9 cellular contexts compared by ENCODE assay signal in genomic region chr19:18098891-18099622, GRCh38. TPM values are rescaled to one million over a fixed set of nuclear protein-coding genes. Genes with fewer than 3 reads are reported as not detected.
A peak's percentile ranks its signal among the peaks of the same experiment; 100 is the strongest.
DNase-seq lines count a peak whose midpoint lies in the region; ATAC-seq, FAIRE-seq and TF ChIP-seq lines count a peak whose summit lies in the region.
"Had no signal": no experiment of that assay in that cellular context is flagged by ENCODE, and none has a peak within 500 bp of the region (broad histone marks: within the 10 kb centered on the region; RNA-seq: fewer than 3 reads in every experiment).

No MANE protein-coding gene starts in this region.

- no peak for TF ChIP-seq POLR2A in H54 (IDR thresholded peaks at IDR 0.05; ENCODE audit: low read depth, low read length)

- DNase-seq in CD1c-positive myeloid dendritic cell (ENCODE audit: extremely low spot score): peak; percentile 57
- DNase-seq in activated CD8-positive, alpha-beta memory T cell treated with anti-CD3 and anti-CD28 coated beads, Interleukin-2, amount 50 U/mL, for 48 hours: peak; percentile 68
- no peak for DNase-seq in H54 (ENCODE audit: insufficient read length, low spot score)
- no peak for DNase-seq in Right ventricle myocardium superior
- DNase-seq in cortex of kidney (lab: John Stamatoyannopoulos, UW): no peak

- intact Hi-C loops in Right ventricle myocardium superior (cut with DNase I): no loop called here

- peak; percentile 63 for ATAC-seq in GM19351 (IDR thresholded peaks at IDR 0.05; ENCODE audit: unreplicated experiment)
- peak; percentile 60 for ATAC-seq in HG03432 (IDR thresholded peaks at IDR 0.05; ENCODE audit: unreplicated experiment)
- no peak for ATAC-seq in Right ventricle myocardium superior (ENCODE audit: poor library complexity)
- ATAC-seq: right cardiac atrium had no signal

- no peak for FAIRE-seq in H54 (lab: Jason Lieb, UNC)

- H3K27ac ChIP-seq in layer of hippocampus (ENCODE audit: low read depth, low read length): peak overlapping the region; percentile 74

- H3K27me3 ChIP-seq in layer of hippocampus (ENCODE audit: control insufficient read depth, insufficient read depth, low read length): peaks cover 3% of the 10 kb centered on the region

RNA-seq across cellular contexts. Expression of gene MAST3, which starts 1.5 kb away (rescaled TPM):
- 4.9 TPM for total RNA-seq in Right ventricle myocardium superior

RNA-seq across cellular contexts. Expression of gene IL12RB1, which starts 12.3 kb away (rescaled TPM):
- 0.75 TPM for total RNA-seq in Right ventricle myocardium superior

RNA-seq across cellular contexts. Expression of gene PIK3R2, which starts 53.9 kb away (rescaled TPM):
- 20.8 TPM for total RNA-seq in Right ventricle myocardium superior

Comparison
In these comparisons a context has a peak if more than half of its experiments do, and no peak if none do; other contexts are left out.
1. DNase-seq: peak in CD1c-positive myeloid dendritic cell (single experiment) and activated CD8-positive, alpha-beta memory T cell treated with anti-CD3 and anti-CD28 coated beads, Interleukin-2, amount 50 U/mL, for 48 hours (single experiment); none in H54 (single experiment), Right ventricle myocardium superior (single experiment) and cortex of kidney (single experiment).